In genomic region chr3:194141415-194142155, GRCh38 we compare ENCODE assay signal across 8 cellular contexts. TPM values are rescaled to one million over a fixed set of nuclear protein-coding genes. Genes with fewer than 3 reads are reported as not detected.
DNase-seq lines count a peak whose midpoint lies in the region; ATAC-seq and TF ChIP-seq lines count a peak whose summit lies in the region.

No MANE protein-coding gene starts in this region.

- DNase-seq in CD4-positive, alpha-beta memory T cell = peak in 4 of 5 donors; percentile 41 to 60 (median 50)
- DNase-seq in HuH-7.5 (ENCODE audit: low spot score) (peak; percentile 88), RPMI7951 (ENCODE audit: low read depth) (peak; percentile 97), germinal center (ENCODE audit: low spot score) (peak; percentile 59)

- intact Hi-C loops in CD4-positive, alpha-beta memory T cell (cut with micrococcal nuclease) = no loop called here

- peaks cover 24 to 28% of the 10 kb centered on the region in 2 donors for H3K27me3 Mint-ChIP-seq in CD4-positive, alpha-beta memory T cell
- H3K27me3 Mint-ChIP-seq in activated naive CD4-positive, alpha-beta T cell treated with anti-CD3 and anti-CD28 coated beads, Interleukin-2, amount 50 U/mL, for 24 hours = peaks cover 20% of the 10 kb centered on the region

- no peaks in the 10 kb centered on the region for H3K9me3 Mint-ChIP-seq in CD4-positive, alpha-beta memory T cell
- no peaks in the 10 kb centered on the region for H3K9me3 Mint-ChIP-seq in activated naive CD4-positive, alpha-beta T cell treated with anti-CD3 and anti-CD28 coated beads, Interleukin-2, amount 50 U/mL, for 24 hours

- POLR2A ChIA-PET in CD4-positive, alpha-beta memory T cell (lab: Charles Lee; ENCODE audit: partially characterized antibody) = no interaction called here

- H3K36me3 Mint-ChIP-seq in CD4-positive, alpha-beta memory T cell = no peaks in the 10 kb centered on the region
- no peaks in the 10 kb centered on the region for H3K36me3 Mint-ChIP-seq in activated naive CD4-positive, alpha-beta T cell treated with anti-CD3 and anti-CD28 coated beads, Interleukin-2, amount 50 U/mL, for 24 hours

- H3K9me3 ChIP-seq in CD4-positive, alpha-beta memory T cell (ENCODE audit: control insufficient read depth in 1 of 2, low read length in 2 of 2) = no peaks in the 10 kb centered on the region
- H3K9me3 ChIP-seq in neutrophil (no peaks in the 10 kb centered on the region), thymus (ENCODE audit: control insufficient read depth) (no peaks in the 10 kb centered on the region)

- no peak overlapping the region for H3K27ac ChIP-seq in CD4-positive, alpha-beta memory T cell (ENCODE audit: low read depth, low read length)
- no peak overlapping the region for H3K27ac ChIP-seq in neutrophil
- H3K27ac ChIP-seq in thymus (ENCODE audit: low read depth) = peak overlapping the region; percentile 78

- peak overlapping the region; percentile 12 to 24 for H3K4me3 ChIP-seq in CD4-positive, alpha-beta memory T cell (ENCODE audit: low read length in 2 of 2)
- H3K4me3 ChIP-seq in neutrophil (ENCODE audit: low read depth in 1 of 2, low read length in 1 of 2) = peak overlapping the region; percentile 39 to 50
- H3K4me3 ChIP-seq in thymus (ENCODE audit: low read length) = peak overlapping the region; percentile 55

- no peak for TF ChIP-seq CTCF in neutrophil (IDR thresholded peaks at IDR 0.05)

- H3K27me3 ChIP-seq in CD4-positive, alpha-beta memory T cell (ENCODE audit: insufficient read depth, low read length) = peaks cover 11% of the 10 kb centered on the region
- peaks cover 100% of the 10 kb centered on the region for H3K27me3 ChIP-seq in neutrophil
- peaks cover 39% of the 10 kb centered on the region for H3K27me3 ChIP-seq in thymus (ENCODE audit: control insufficient read depth, insufficient read depth)

- ATAC-seq in GM21360 (IDR thresholded peaks at IDR 0.05; ENCODE audit: unreplicated experiment) = peak; percentile 41

- H3K36me3 ChIP-seq in CD4-positive, alpha-beta memory T cell (ENCODE audit: insufficient read depth, low read length) = no peaks in the 10 kb centered on the region
- H3K36me3 ChIP-seq in neutrophil (no peaks in the 10 kb centered on the region), thymus (ENCODE audit: control insufficient read depth, insufficient read depth) (no peaks in the 10 kb centered on the region)

- CTCF ChIA-PET in CD4-positive, alpha-beta memory T cell (lab: Charles Lee; ENCODE audit: partially characterized antibody) = interaction anchor here (0.7 to 1.6 kb wide), 2 partner anchors 175 kb away, joined by 3 read pairs; no protein-coding TSS in a partner anchor

- peaks cover 11 to 34% (median 19%) of the 10 kb centered on the region in 4 donors for H3K4me1 Mint-ChIP-seq in CD4-positive, alpha-beta memory T cell
- peaks cover 23% of the 10 kb centered on the region for H3K4me1 Mint-ChIP-seq in activated naive CD4-positive, alpha-beta T cell treated with anti-CD3 and anti-CD28 coated beads, Interleukin-2, amount 50 U/mL, for 24 hours

- peak overlapping the region in 4 of 7 donors; percentile 29 to 88 (median 54) for H3K27ac Mint-ChIP-seq in CD4-positive, alpha-beta memory T cell
- peak overlapping the region; percentile 92 for H3K27ac Mint-ChIP-seq in activated naive CD4-positive, alpha-beta T cell treated with anti-CD3 and anti-CD28 coated beads, Interleukin-2, amount 50 U/mL, for 24 hours

- H3K4me3 Mint-ChIP-seq in CD4-positive, alpha-beta memory T cell = peak overlapping the region; percentile 4 to 79 (median 75)
- H3K4me3 Mint-ChIP-seq in activated naive CD4-positive, alpha-beta T cell treated with anti-CD3 and anti-CD28 coated beads, Interleukin-2, amount 50 U/mL, for 24 hours = peak overlapping the region; percentile 84

- H3K4me1 ChIP-seq in CD4-positive, alpha-beta memory T cell (ENCODE audit: insufficient read depth, low read length) = peaks cover 28% of the 10 kb centered on the region
- peaks cover 27 to 36% of the 10 kb centered on the region in 2 experiments for H3K4me1 ChIP-seq in neutrophil (ENCODE audit: control insufficient read depth in 1 of 2, insufficient read depth in 1 of 2, low read depth in 1 of 2, low read length in 1 of 2)
- H3K4me1 ChIP-seq in thymus (ENCODE audit: control insufficient read depth, insufficient read depth, low read length) = peaks cover 21% of the 10 kb centered on the region

- 5% methylated on average over 63 of the region's 65 CpGs for WGBS in thymus

RNA-seq across cellular contexts. Expression of gene HES1, which starts 5.6 kb away (rescaled TPM):
- not detected for total RNA-seq in CD4-positive, alpha-beta memory T cell
- polyA plus RNA-seq in CD4-positive, alpha-beta memory T cell = under 1 TPM; 0.11 to 0.50 TPM
- 38.2 and 52.5 TPM in 2 replicates for total RNA-seq in RPMI7951 (2014; rRNA removed; shearing (Covaris generic))
- 13.3 TPM for polyA plus RNA-seq in thymus

Comparison
In these comparisons a context has a peak if more than half of its experiments do, and no peak if none do; other contexts are left out.
1. RNA of gene HES1, which starts 5.6 kb away (total RNA-seq): 38.2 to 52.5 TPM in RPMI7951; not detected in CD4-positive, alpha-beta memory T cell; every median in the first group is over 10 times any median in the second.
2. Peak in every context shown above with its lines, with median percentiles within 50 percentile points of each other: DNase-seq and H3K4me3 ChIP-seq.